ENCODE assay signal across 8 cellular contexts in genomic region chr5:76521240-76521758, GRCh38.
DNase-seq lines count a peak whose midpoint lies in the region; ATAC-seq, FAIRE-seq and TF ChIP-seq lines count a peak whose summit lies in the region.

No MANE protein-coding gene starts in this region.

- ATAC-seq in GM21526 (IDR thresholded peaks at IDR 0.05; ENCODE audit: low FRiP score, unreplicated experiment), result no peak

- H3K4me3 ChIP-seq in GM23248 (no peak overlapping the region), keratinocyte (ENCODE audit: control insufficient read depth in 2 of 3, extremely low read depth in 1 of 3, insufficient read depth in 2 of 3, low read depth in 1 of 3, low read length in 3 of 3) (no peak overlapping the region), colonic mucosa (no peak overlapping the region)

- H2AFZ ChIP-seq in GM23248 (no peak overlapping the region), keratinocyte (ENCODE audit: control insufficient read depth, low read length) (peak overlapping the region; percentile 45)

- CTCF ChIA-PET in GM10248 (lab: Yijun Ruan, JAX) (interaction anchor here (1.8 to 2.0 kb wide), 2 partner anchors 23 to 26 kb away, joined by 6 to 7 read pairs; no protein-coding TSS in a partner anchor), RWPE1 (lab: Yijun Ruan, JAX) (no interaction called here)

- no peaks in the 10 kb centered on the region for H3K9me2 ChIP-seq in GM23248 (ENCODE audit: insufficient read depth)

- dilution Hi-C loops in keratinocyte (cut with MboI; ENCODE audit: extremely low pct_ligation_motif_present, low sequenced_read_pairs), result no loop called here

- H3K4me1 ChIP-seq in GM23248 (ENCODE audit: insufficient read depth), result peaks cover 7% of the 10 kb centered on the region; the same call in 1 of the 2 replicates
- H3K4me1 ChIP-seq in keratinocyte (ENCODE audit: control insufficient read depth, extremely low read depth, insufficient read depth, low read length), result peaks cover 9% of the 10 kb centered on the region
- H3K4me1 ChIP-seq in colonic mucosa, result no peaks in the 10 kb centered on the region

- POLR2A ChIA-PET in GM10248 (lab: Yijun Ruan, JAX), result no interaction called here
- POLR2A ChIA-PET in RWPE1 (lab: Yijun Ruan, JAX; ENCODE audit: low non-redundant PET), result no interaction called here

- H3K4me2 ChIP-seq in GM23248 (ENCODE audit: unreplicated experiment), result peak overlapping the region; percentile 34
- H3K4me2 ChIP-seq in keratinocyte (ENCODE audit: control insufficient read depth, extremely low read depth, insufficient read depth, low read depth, low read length), result no peak overlapping the region

- TF ChIP-seq CTCF in GM10248 (IDR thresholded peaks at IDR 0.05; ENCODE audit: control extremely low read depth, extremely low read depth, low read depth, missing control alignments), result no peak
- TF ChIP-seq CTCF in RWPE1 (conservative IDR thresholded peaks at IDR 0.05; ENCODE audit: low read depth), result no peak
- TF ChIP-seq CTCF in keratinocyte (optimal IDR thresholded peaks at IDR 0.05 in 1 of 3, IDR thresholded peaks at IDR 0.05 in 1 of 3, conservative IDR thresholded peaks at IDR 0.05 in 1 of 3; ENCODE audit: extremely low read depth in 1 of 3, insufficient read depth in 2 of 3, low read length in 3 of 3), result no peak
- no peak for TF ChIP-seq CTCF in colonic mucosa (IDR thresholded peaks at IDR 0.05)

- WGBS in GM23248 (ENCODE audit: low coverage in 1 of 2, low lambda C conversion rate in 2 of 2, missing lambda C conversion rate in 2 of 2), 2 experiments, result 1 to 3% methylated on average over 6 of the region's 6 CpGs

- H3K9ac ChIP-seq in GM23248, result no peak overlapping the region
- H3K9ac ChIP-seq in keratinocyte (ENCODE audit: control insufficient read depth, extremely low read depth, insufficient read depth, low read length), result no peak overlapping the region
- no peak overlapping the region for H3K9ac ChIP-seq in colonic mucosa (ENCODE audit: low read depth in 2 of 2, low read length in 2 of 2)

- intact Hi-C loops in colonic mucosa (cut with DNase I), result no loop called here

- H3K27me3 ChIP-seq in GM23248 (replicated peaks; ENCODE audit: insufficient read depth) (peaks cover 19% of the 10 kb centered on the region), keratinocyte (ENCODE audit: control insufficient read depth, extremely low read depth, insufficient read depth, low read length) (no peaks in the 10 kb centered on the region), colonic mucosa (no peaks in the 10 kb centered on the region)

- H3K79me2 ChIP-seq in GM23248 (ENCODE audit: insufficient read depth), result no peaks in the 10 kb centered on the region
- no peaks in the 10 kb centered on the region for H3K79me2 ChIP-seq in keratinocyte (ENCODE audit: control insufficient read depth, insufficient read depth, low read length)

- H3K36me3 ChIP-seq in GM23248 (ENCODE audit: low read depth), result no peaks in the 10 kb centered on the region
- H3K36me3 ChIP-seq in keratinocyte (ENCODE audit: control insufficient read depth in 2 of 2, extremely low read depth in 1 of 2, insufficient read depth in 2 of 2, low read length in 2 of 2), result no peaks in the 10 kb centered on the region
- H3K36me3 ChIP-seq in colonic mucosa, result no peaks in the 10 kb centered on the region

- FAIRE-seq in keratinocyte (lab: Jason Lieb, UNC) (peak; percentile 55), frontal cortex (lab: Jason Lieb, UNC) (no peak)

- DNase-seq in GM10248 (ENCODE audit: extremely low spot score), result peak; percentile 67
- peak; percentile 77 for DNase-seq in GM23248
- DNase-seq in RWPE1 (ENCODE audit: low spot score), result peak; percentile 57
- no peak for DNase-seq in keratinocyte (ENCODE audit: low read depth, low spot score)
- no peak for DNase-seq in colonic mucosa
- no peak for DNase-seq in frontal cortex (ENCODE audit: low spot score in 2 of 2)
- no peak for DNase-seq in KBM-7

- no peaks in the 10 kb centered on the region for H3K9me1 ChIP-seq in keratinocyte (ENCODE audit: control insufficient read depth, extremely low read depth, insufficient read depth, low read length)

- H4K20me1 ChIP-seq in GM23248 (ENCODE audit: insufficient read depth) (no peaks in the 10 kb centered on the region), keratinocyte (ENCODE audit: control insufficient read depth, extremely low read depth, insufficient read depth, low read length) (no peaks in the 10 kb centered on the region)

- peaks cover 4% of the 10 kb centered on the region; the same call in 1 of the 2 replicates for H3F3A ChIP-seq in GM23248 (ENCODE audit: insufficient read depth)

- H3K9me3 ChIP-seq in GM23248 (ENCODE audit: low read depth) (no peaks in the 10 kb centered on the region), keratinocyte (ENCODE audit: control insufficient read depth, low read depth, low read length) (no peaks in the 10 kb centered on the region), colonic mucosa (no peaks in the 10 kb centered on the region)

- H3K27ac ChIP-seq in GM23248 (no peak overlapping the region), RWPE1 (no peak overlapping the region), keratinocyte (ENCODE audit: control insufficient read depth, insufficient read depth, low read length) (no peak overlapping the region), colonic mucosa (no peak overlapping the region)

- in situ Hi-C loops in GM23248 (cut with MboI) (no loop called here), KBM-7 (cut with MboI; ENCODE audit: low pct_unique_long_range_greater_than_20kb, low sequenced_read_pairs) (no loop called here)

Comparison
In these comparisons a context has a peak if more than half of its experiments do, and no peak if none do; other contexts are left out.
1. DNase-seq: peak in GM10248 (single experiment), GM23248 (single experiment) and RWPE1 (single experiment); none in keratinocyte (single experiment), colonic mucosa (single experiment), frontal cortex (0 of 2) and KBM-7 (single experiment).